Comparison of ENCODE assay signal across 1 cellular context in genomic region chr12:113310489-113310888, GRCh38.
TF ChIP-seq lines count a peak whose summit lies in the region.

No MANE protein-coding gene starts in this region.

TF ChIP-seq in GM23338, 12 proteins besides CTCF, POLR2A, EP300 and RAD21 (continued from another document):
- TF ChIP-seq, protein P1, sequence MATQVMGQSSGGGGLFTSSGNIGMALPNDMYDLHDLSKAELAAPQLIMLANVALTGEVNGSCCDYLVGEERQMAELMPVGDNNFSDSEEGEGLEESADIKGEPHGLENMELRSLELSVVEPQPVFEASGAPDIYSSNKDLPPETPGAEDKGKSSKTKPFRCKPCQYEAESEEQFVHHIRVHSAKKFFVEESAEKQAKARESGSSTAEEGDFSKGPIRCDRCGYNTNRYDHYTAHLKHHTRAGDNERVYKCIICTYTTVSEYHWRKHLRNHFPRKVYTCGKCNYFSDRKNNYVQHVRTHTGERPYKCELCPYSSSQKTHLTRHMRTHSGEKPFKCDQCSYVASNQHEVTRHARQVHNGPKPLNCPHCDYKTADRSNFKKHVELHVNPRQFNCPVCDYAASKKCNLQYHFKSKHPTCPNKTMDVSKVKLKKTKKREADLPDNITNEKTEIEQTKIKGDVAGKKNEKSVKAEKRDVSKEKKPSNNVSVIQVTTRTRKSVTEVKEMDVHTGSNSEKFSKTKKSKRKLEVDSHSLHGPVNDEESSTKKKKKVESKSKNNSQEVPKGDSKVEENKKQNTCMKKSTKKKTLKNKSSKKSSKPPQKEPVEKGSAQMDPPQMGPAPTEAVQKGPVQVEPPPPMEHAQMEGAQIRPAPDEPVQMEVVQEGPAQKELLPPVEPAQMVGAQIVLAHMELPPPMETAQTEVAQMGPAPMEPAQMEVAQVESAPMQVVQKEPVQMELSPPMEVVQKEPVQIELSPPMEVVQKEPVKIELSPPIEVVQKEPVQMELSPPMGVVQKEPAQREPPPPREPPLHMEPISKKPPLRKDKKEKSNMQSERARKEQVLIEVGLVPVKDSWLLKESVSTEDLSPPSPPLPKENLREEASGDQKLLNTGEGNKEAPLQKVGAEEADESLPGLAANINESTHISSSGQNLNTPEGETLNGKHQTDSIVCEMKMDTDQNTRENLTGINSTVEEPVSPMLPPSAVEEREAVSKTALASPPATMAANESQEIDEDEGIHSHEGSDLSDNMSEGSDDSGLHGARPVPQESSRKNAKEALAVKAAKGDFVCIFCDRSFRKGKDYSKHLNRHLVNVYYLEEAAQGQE (IDR thresholded peaks at IDR 0.05; ENCODE audit: unreplicated experiment), result no peak
- TF ChIP-seq NANOG (IDR thresholded peaks at IDR 0.05; ENCODE audit: borderline replicate concordance) (no peak), ZNF331 (CRISPR knock-in tag; IDR thresholded peaks at IDR 0.05; ENCODE audit: low read depth) (no peak), POLR2AphosphoS5 (IDR thresholded peaks at IDR 0.05; ENCODE audit: low read depth) (no peak)
